ENCODE assay signal across 9 cellular contexts in genomic region chr4:3436798-3437581, GRCh38. TPM values are rescaled to one million over a fixed set of nuclear protein-coding genes. Genes with fewer than 3 reads are reported as not detected.
DNase-seq lines count a peak whose midpoint lies in the region; ATAC-seq and TF ChIP-seq lines count a peak whose summit lies in the region.
"Had no signal": no experiment of that assay in that cellular context is flagged by ENCODE, and none has a peak within 500 bp of the region (broad histone marks: within the 10 kb centered on the region; RNA-seq: fewer than 3 reads in every experiment).

No MANE protein-coding gene starts in this region.

- no peaks in the 10 kb centered on the region for H3K4me1 Mint-ChIP-seq in Calu3 (ENCODE audit: low read depth, unreplicated experiment)
- H3K4me1 Mint-ChIP-seq in activated naive CD8-positive, alpha-beta T cell treated with anti-CD3 and anti-CD28 coated beads, Interleukin-2, amount 50 U/mL, for 24 hours: no peaks in the 10 kb centered on the region

- H3K36me3 Mint-ChIP-seq in Calu3 (ENCODE audit: insufficient read depth, unreplicated experiment): no peaks in the 10 kb centered on the region
- no peaks in the 10 kb centered on the region for H3K36me3 Mint-ChIP-seq in activated naive CD8-positive, alpha-beta T cell treated with anti-CD3 and anti-CD28 coated beads, Interleukin-2, amount 50 U/mL, for 24 hours (ENCODE audit: low read depth)

- peak; percentile 78 for DNase-seq in Calu3
- DNase-seq in M059J (ENCODE audit: low read depth): peak; percentile 84
- DNase-seq in activated naive CD8-positive, alpha-beta T cell treated with anti-CD3 and anti-CD28 coated beads, Interleukin-2, amount 50 U/mL, for 24 hours: no peak
- no peak for DNase-seq in lower lobe of right lung
- no peak for DNase-seq in NCI-H748 (lab: John Stamatoyannopoulos, UW; ENCODE audit: unreplicated experiment)
- DNase-seq in stimulated activated CD4-positive, alpha-beta T cell treated with anti-CD3 and anti-CD28 coated beads, Interleukin-2, amount 100 ng/mL, for 48 hours: no peak
- no peak for DNase-seq in NCI-H187 (lab: John Stamatoyannopoulos, UW)

- H3K27me3 Mint-ChIP-seq in Calu3 (ENCODE audit: unreplicated experiment): no peaks in the 10 kb centered on the region
- no peaks in the 10 kb centered on the region for H3K27me3 Mint-ChIP-seq in activated naive CD8-positive, alpha-beta T cell treated with anti-CD3 and anti-CD28 coated beads, Interleukin-2, amount 50 U/mL, for 24 hours

- CTCF ChIA-PET in Calu3 (lab: Charles Lee): interaction anchor here (0.6 kb wide), 1 partner anchor 347 kb away, joined by 9 read pairs; no protein-coding TSS in a partner anchor

- H3K27ac ChIP-seq in lower lobe of right lung: peak overlapping the region; percentile 31

- intact Hi-C loops in Calu3 (cut with micrococcal nuclease; ENCODE audit: unreplicated experiment): no loop called here
- intact Hi-C loops in lower lobe of right lung (cut with DNase I): no loop called here

- H3K27me3 ChIP-seq in lower lobe of right lung (ENCODE audit: low read depth): no peaks in the 10 kb centered on the region

- peaks cover 11% of the 10 kb centered on the region for H3K36me3 ChIP-seq in lower lobe of right lung

- H3K4me3 Mint-ChIP-seq in Calu3 (ENCODE audit: low read depth, unreplicated experiment): no peak overlapping the region
- H3K4me3 Mint-ChIP-seq in activated naive CD8-positive, alpha-beta T cell treated with anti-CD3 and anti-CD28 coated beads, Interleukin-2, amount 50 U/mL, for 24 hours: no peak overlapping the region

- H3K4me1 ChIP-seq in lower lobe of right lung: peaks cover 8% of the 10 kb centered on the region

- H3K9me3 ChIP-seq in lower lobe of right lung: no peaks in the 10 kb centered on the region

- no peak overlapping the region for H3K27ac Mint-ChIP-seq in Calu3 (ENCODE audit: unreplicated experiment)
- no peak overlapping the region for H3K27ac Mint-ChIP-seq in activated naive CD8-positive, alpha-beta T cell treated with anti-CD3 and anti-CD28 coated beads, Interleukin-2, amount 50 U/mL, for 24 hours

- H3K4me3 ChIP-seq in lower lobe of right lung: no peak overlapping the region

- ATAC-seq in activated naive CD8-positive, alpha-beta T cell treated with anti-CD3 and anti-CD28 coated beads, Interleukin-2, amount 50 U/mL, for 24 hours: peak; percentile 47
- ATAC-seq in lower lobe of right lung: peak; percentile 74 to 76
- ATAC-seq in HG03439 (IDR thresholded peaks at IDR 0.05; ENCODE audit: unreplicated experiment): no peak

- TF ChIP-seq CTCF in Calu3 (IDR thresholded peaks at IDR 0.05; ENCODE audit: unreplicated experiment) (no peak), lower lobe of right lung (IDR thresholded peaks at IDR 0.05) (no peak)

- BruUV-seq in Calu3 (replicated peaks; lab: Mats Ljungman, UMichigan): no TSS peak

- no peaks in the 10 kb centered on the region for H3K9me3 Mint-ChIP-seq in Calu3 (ENCODE audit: low read depth, unreplicated experiment)
- no peaks in the 10 kb centered on the region for H3K9me3 Mint-ChIP-seq in activated naive CD8-positive, alpha-beta T cell treated with anti-CD3 and anti-CD28 coated beads, Interleukin-2, amount 50 U/mL, for 24 hours

RNA-seq across cellular contexts. Expression of gene HGFAC, which starts 4.8 kb away (rescaled TPM):
- total RNA-seq in Calu3 (2022): not detected in 2 replicates
- total RNA-seq in M059J (2014; rRNA removed; shearing (Covaris generic)): not detected in 2 replicates
- total RNA-seq in lower lobe of right lung: 1.0 TPM
- total RNA-seq: mononuclear cell had no signal

RNA-seq across cellular contexts. Expression of gene DOK7, which starts 26.1 kb away (rescaled TPM):
- total RNA-seq in Calu3 (2022) (2.7 and 3.3 TPM in 2 replicates), lower lobe of right lung (4.0 TPM)
- total RNA-seq in M059J (2014; rRNA removed; shearing (Covaris generic)): 0.22 and 3.1 TPM in 2 replicates

Comparison
In these comparisons a context has a peak if more than half of its experiments do, and no peak if none do; other contexts are left out.
1. DNase-seq: peak in Calu3 (single experiment) and M059J (single experiment); none in activated naive CD8-positive, alpha-beta T cell treated with anti-CD3 and anti-CD28 coated beads, Interleukin-2, amount 50 U/mL, for 24 hours (single experiment), lower lobe of right lung (single experiment), NCI-H748 (single experiment), stimulated activated CD4-positive, alpha-beta T cell treated with anti-CD3 and anti-CD28 coated beads, Interleukin-2, amount 100 ng/mL, for 48 hours (0 of 2) and NCI-H187 (0 of 2).